In the genomic region with DNA sequence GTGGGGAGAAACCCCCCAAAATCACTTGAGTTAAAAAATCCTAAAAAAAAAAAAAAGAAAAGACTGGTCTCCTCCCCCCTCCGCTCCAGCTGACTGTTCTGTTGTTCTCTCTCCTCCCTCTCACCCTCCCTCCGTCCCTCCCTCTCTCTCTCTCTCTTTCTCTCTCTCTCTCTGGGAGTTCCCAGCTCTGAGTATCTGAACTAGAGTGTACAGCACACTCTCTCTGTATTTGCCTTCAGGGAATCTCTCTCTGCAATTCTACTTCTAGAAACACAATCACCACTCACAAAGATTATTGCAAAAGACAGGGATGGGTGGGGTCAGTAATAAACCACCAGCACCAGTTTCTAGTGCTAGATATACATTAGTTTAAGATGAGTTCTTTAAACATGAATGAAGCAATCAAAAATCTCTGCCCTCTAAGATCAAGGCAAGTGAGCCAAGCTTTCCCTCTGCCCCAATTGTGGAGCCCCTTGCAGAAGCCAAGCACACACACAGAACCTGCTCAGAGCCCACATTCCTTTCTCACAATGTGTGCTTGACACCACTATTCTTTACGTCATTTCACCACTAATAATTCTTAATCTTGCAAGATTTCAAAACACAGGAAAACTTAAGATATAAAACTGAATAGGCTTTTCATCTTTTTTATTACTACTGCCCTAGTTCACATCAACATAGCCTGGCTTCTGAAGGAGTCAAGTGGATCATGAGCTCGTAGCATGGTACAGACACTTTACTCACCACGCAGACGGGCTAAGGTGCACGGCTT, we compare ENCODE assay signal across 8 cellular contexts.
DNase-seq lines count a peak whose midpoint lies in the region; ATAC-seq and TF ChIP-seq lines count a peak whose summit lies in the region.

No MANE protein-coding gene starts in this region.

- no peak overlapping the region for H3K27ac Mint-ChIP-seq in activated naive CD4-positive, alpha-beta T cell treated with anti-CD3 and anti-CD28 coated beads, Interleukin-2, amount 10 ng/mL, durations not matched to agents 7 days and 5 days

- H4K20me1 ChIP-seq in PC-3 (ENCODE audit: low read length), result 0 out of 2 replicates have a peak, but pooled peaks cover 3% of the 10 kb centered on the region

- no peaks in the 10 kb centered on the region for H3K9me3 Mint-ChIP-seq in activated naive CD4-positive, alpha-beta T cell treated with anti-CD3 and anti-CD28 coated beads, Interleukin-2, amount 10 ng/mL, durations not matched to agents 7 days and 5 days

- H3K4me1 Mint-ChIP-seq in activated naive CD4-positive, alpha-beta T cell treated with anti-CD3 and anti-CD28 coated beads, Interleukin-2, amount 10 ng/mL, durations not matched to agents 7 days and 5 days, result no peaks in the 10 kb centered on the region

- peak; percentile 33 for ATAC-seq in PC-3
- ATAC-seq in omental fat pad (ENCODE audit: low FRiP score), result peak; percentile 90
- ATAC-seq in GM18502 (IDR thresholded peaks at IDR 0.05; ENCODE audit: poor library complexity, unreplicated experiment), result no peak

- peaks cover 20% of the 10 kb centered on the region for H3K27me3 Mint-ChIP-seq in activated naive CD4-positive, alpha-beta T cell treated with anti-CD3 and anti-CD28 coated beads, Interleukin-2, amount 10 ng/mL, durations not matched to agents 7 days and 5 days

- peak; percentile 88 for DNase-seq in AG09309 (ENCODE audit: low read depth)
- DNase-seq in PC-3, result peak; percentile 50
- DNase-seq in fibroblast of pulmonary artery (ENCODE audit: low read depth), result peak; percentile 85
- DNase-seq in omental fat pad (ENCODE audit: low spot score), result no peak
- DNase-seq in stimulated activated CD4-positive, alpha-beta T cell treated with anti-CD3 and anti-CD28 coated beads, Interleukin-4, amount 100 ng/mL, for 4 hours, result no peak
- DNase-seq in NCI-H526 treated with DMSO at 0.1 percent for 48 hours (lab: John Stamatoyannopoulos, UW), result no peak
- DNase-seq in activated naive CD4-positive, alpha-beta T cell treated with anti-CD3 and anti-CD28 coated beads, Interleukin-2, amount 10 ng/mL, durations not matched to agents 7 days and 5 days, result no peak

- H3F3A ChIP-seq in PC-3 (ENCODE audit: low read length, unreplicated experiment), result no peaks in the 10 kb centered on the region

- H3K27ac ChIP-seq in PC-3 (ENCODE audit: low read length), result peak overlapping the region; percentile 28; the same call in 1 of the 2 replicates

- POLR2A ChIA-PET in PC-3 (lab: Charles Lee; ENCODE audit: unreplicated experiment), result no interaction called here

- H3K9me3 ChIP-seq in PC-3 (ENCODE audit: low read length), result no peaks in the 10 kb centered on the region

- no peaks in the 10 kb centered on the region for H3K36me3 ChIP-seq in PC-3 (ENCODE audit: low read depth, low read length)

- peaks cover 25% of the 10 kb centered on the region for H3K4me1 ChIP-seq in PC-3 (ENCODE audit: insufficient read depth, low read length)

- H3K36me3 Mint-ChIP-seq in activated naive CD4-positive, alpha-beta T cell treated with anti-CD3 and anti-CD28 coated beads, Interleukin-2, amount 10 ng/mL, durations not matched to agents 7 days and 5 days, result no peaks in the 10 kb centered on the region

- no TSS peak for BruUV-seq in PC-3 (replicated peaks; lab: Mats Ljungman, UMichigan)

- H3K4me3 ChIP-seq in AG09309 (ENCODE audit: control insufficient read depth, low read depth, low read length) (peak overlapping the region; percentile 14), PC-3 (ENCODE audit: low read length) (no peak overlapping the region), fibroblast of pulmonary artery (replicated peaks; ENCODE audit: low read depth, low read length) (peak overlapping the region; percentile 33)

- H3K79me2 ChIP-seq in PC-3 (ENCODE audit: low read length), result peaks cover 77% of the 10 kb centered on the region

- TF ChIP-seq CTCF in AG09309 (IDR thresholded peaks at IDR 0.05; ENCODE audit: control insufficient read depth, insufficient read depth, low read depth, low read length, missing control alignments), result no peak
- TF ChIP-seq CTCF in PC-3 (conservative IDR thresholded peaks at IDR 0.05; ENCODE audit: low read depth, low read length), result no peak
- no peak for TF ChIP-seq CTCF in fibroblast of pulmonary artery (IDR thresholded peaks at IDR 0.05; ENCODE audit: low read length, missing control alignments)
- no peak for TF ChIP-seq CTCF in omental fat pad (IDR thresholded peaks at IDR 0.05)

- no peaks in the 10 kb centered on the region for H3K27me3 ChIP-seq in PC-3 (ENCODE audit: low read length)

- H3K9ac ChIP-seq in PC-3 (ENCODE audit: low read length), result no peak overlapping the region

- no peak overlapping the region for H3K4me3 Mint-ChIP-seq in activated naive CD4-positive, alpha-beta T cell treated with anti-CD3 and anti-CD28 coated beads, Interleukin-2, amount 10 ng/mL, durations not matched to agents 7 days and 5 days

- no peaks in the 10 kb centered on the region for H3K9me2 ChIP-seq in PC-3 (replicated peaks; ENCODE audit: low read length)

- intact Hi-C loops in PC-3 (cut with micrococcal nuclease), result no loop called here

- CTCF ChIA-PET in PC-3 (lab: Charles Lee), result no interaction called here
- CTCF ChIA-PET in activated naive CD4-positive, alpha-beta T cell treated with anti-CD3 and anti-CD28 coated beads, Interleukin-2, amount 10 ng/mL, durations not matched to agents 7 days and 5 days (lab: Charles Lee), result no interaction called here

- no peak overlapping the region for H2AFZ ChIP-seq in PC-3 (ENCODE audit: low read length)

- no peak overlapping the region for H3K4me2 ChIP-seq in PC-3 (ENCODE audit: low read length)

Comparison
In these comparisons a context has a peak if more than half of its experiments do, and no peak if none do; other contexts are left out.
1. DNase-seq: peak in AG09309 (single experiment), PC-3 (single experiment) and fibroblast of pulmonary artery (single experiment); none in omental fat pad (single experiment), stimulated activated CD4-positive, alpha-beta T cell treated with anti-CD3 and anti-CD28 coated beads, Interleukin-4, amount 100 ng/mL, for 4 hours (0 of 2), NCI-H526 treated with DMSO at 0.1 percent for 48 hours (single experiment) and activated naive CD4-positive, alpha-beta T cell treated with anti-CD3 and anti-CD28 coated beads, Interleukin-2, amount 10 ng/mL, durations not matched to agents 7 days and 5 days (single experiment).